In genomic region chr1:103112535-103112934, GRCh38 we compare ENCODE assay signal across 18 cellular contexts. TPM values are rescaled to one million over a fixed set of nuclear protein-coding genes. Genes with fewer than 3 reads are reported as not detected.
"Had no signal": no experiment of that assay in that cellular context is flagged by ENCODE, and none has a peak within 500 bp of the region (broad histone marks: within the 10 kb centered on the region; RNA-seq: fewer than 3 reads in every experiment).

No MANE protein-coding gene starts in this region.

- DNase-seq: activated CD4-positive, alpha-beta T cell treated with anti-CD3 and anti-CD28 coated beads for 36 hours; activated CD4-positive, alpha-beta T cell treated with anti-CD3 and anti-CD28 coated beads, Interleukin-2, amount 50 U/mL, for 48 hours; activated gamma-delta T cell; adrenal gland; effector memory CD8-positive, alpha-beta T cell; glutamatergic neuron; hippocampal formation; left ventricle myocardium inferior; naive thymus-derived CD4-positive, alpha-beta T cell; stimulated activated CD4-positive, alpha-beta T cell treated with anti-CD3 and anti-CD28 coated beads, Interleukin-15, amount 100 ng/mL, for 24 hours; stimulated activated CD4-positive, alpha-beta T cell treated with anti-CD3 and anti-CD28 coated beads, Interleukin-2, amount 100 ng/mL, for 48 hours; stimulated activated naive CD8-positive, alpha-beta T cell treated with anti-CD3 and anti-CD28 coated beads, Interleukin-15, amount 100 ng/mL, for 72 hours had no signal

- H3K27ac ChIP-seq: adrenal gland, cardiac muscle cell, left ventricle myocardium inferior, neural progenitor cell, right atrium auricular region, skin epidermis had no signal

- ATAC-seq: activated CD4-positive, alpha-beta T cell treated with anti-CD3 and anti-CD28 coated beads for 36 hours; effector memory CD8-positive, alpha-beta T cell; naive thymus-derived CD4-positive, alpha-beta T cell; stimulated activated naive CD8-positive, alpha-beta T cell treated with anti-CD3 and anti-CD28 coated beads, Interleukin-15, amount 100 ng/mL, for 72 hours; WTC11 had no signal

- H3K4me2 ChIP-seq: neural progenitor cell had no signal

- H3K9ac ChIP-seq: neural progenitor cell had no signal

- H2AFZ ChIP-seq: neural progenitor cell had no signal

- H3K9me3 ChIP-seq: adrenal gland had no signal

- H3K27me3 ChIP-seq: adrenal gland, cardiac muscle cell, neural progenitor cell, right atrium auricular region had no signal

- H3K4me3 ChIP-seq: adrenal gland, cardiac muscle cell, left ventricle myocardium inferior, neural progenitor cell, right atrium auricular region, skin epidermis had no signal

- H3K36me3 ChIP-seq: adrenal gland, cardiac muscle cell, left ventricle myocardium inferior, neural progenitor cell, right atrium auricular region had no signal

RNA-seq across cellular contexts. Expression of gene COL11A1, which starts 4.2 kb away (rescaled TPM):
- total RNA-seq: activated CD4-positive, alpha-beta T cell treated with anti-CD3 and anti-CD28 coated beads for 36 hours; left ventricle myocardium inferior; naive thymus-derived CD4-positive, alpha-beta T cell had no signal
- polyA plus RNA-seq: mammary epithelial cell; naive thymus-derived CD4-positive, alpha-beta T cell had no signal
